Comparison of ENCODE assay signal across 1 cellular context in the genomic region with DNA sequence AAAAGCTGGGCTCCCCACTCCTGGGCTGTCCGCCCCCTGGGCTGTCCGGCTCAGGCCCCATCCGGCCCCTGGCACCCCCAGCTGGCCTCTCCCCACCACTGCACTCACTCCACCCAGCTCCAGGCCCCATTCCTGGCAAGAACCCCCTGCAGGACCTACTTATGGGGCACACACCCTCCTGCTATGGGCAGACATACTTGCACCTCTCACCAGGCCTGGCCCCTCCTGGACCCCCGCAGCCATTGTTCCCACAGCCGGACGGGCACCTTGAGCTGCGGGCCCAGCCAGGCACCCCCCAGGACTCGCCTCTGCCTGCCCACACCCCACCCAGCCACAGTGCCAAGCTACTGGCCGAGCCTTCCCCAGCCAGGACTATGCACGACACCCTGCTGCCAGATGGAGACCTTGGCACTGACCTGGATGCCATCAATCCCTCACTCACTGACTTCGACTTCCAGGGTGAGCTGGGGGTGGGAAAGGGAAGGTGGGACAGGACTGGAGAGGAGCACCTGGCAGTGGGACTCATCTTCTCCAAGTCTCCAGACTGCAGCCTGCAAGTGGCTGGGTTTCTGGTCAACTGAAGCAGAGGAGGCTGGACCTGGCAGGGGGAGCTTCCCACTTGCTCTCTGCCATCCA.
TF ChIP-seq lines count a peak whose summit lies in the region.

No MANE protein-coding gene starts in this region.

TF ChIP-seq in K562, 482 proteins besides CTCF, POLR2A, EP300 and RAD21:
- TF ChIP-seq CBFA2T3 (IDR thresholded peaks at IDR 0.05) (no peak), E2F3 (CRISPR knock-in tag; IDR thresholded peaks at IDR 0.05) (no peak), EGR1 (conservative IDR thresholded peaks at IDR 0.05) (no peak), ILF3 (IDR thresholded peaks at IDR 0.05; ENCODE audit: borderline replicate concordance) (no peak)
- TF ChIP-seq, protein P1, sequence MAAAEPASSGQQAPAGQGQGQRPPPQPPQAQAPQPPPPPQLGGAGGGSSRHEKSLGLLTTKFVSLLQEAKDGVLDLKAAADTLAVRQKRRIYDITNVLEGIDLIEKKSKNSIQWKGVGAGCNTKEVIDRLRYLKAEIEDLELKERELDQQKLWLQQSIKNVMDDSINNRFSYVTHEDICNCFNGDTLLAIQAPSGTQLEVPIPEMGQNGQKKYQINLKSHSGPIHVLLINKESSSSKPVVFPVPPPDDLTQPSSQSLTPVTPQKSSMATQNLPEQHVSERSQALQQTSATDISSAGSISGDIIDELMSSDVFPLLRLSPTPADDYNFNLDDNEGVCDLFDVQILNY (CRISPR knock-in tag; IDR thresholded peaks at IDR 0.05): no peak
